Comparison of ENCODE assay signal across 8 cellular contexts in the genomic region with DNA sequence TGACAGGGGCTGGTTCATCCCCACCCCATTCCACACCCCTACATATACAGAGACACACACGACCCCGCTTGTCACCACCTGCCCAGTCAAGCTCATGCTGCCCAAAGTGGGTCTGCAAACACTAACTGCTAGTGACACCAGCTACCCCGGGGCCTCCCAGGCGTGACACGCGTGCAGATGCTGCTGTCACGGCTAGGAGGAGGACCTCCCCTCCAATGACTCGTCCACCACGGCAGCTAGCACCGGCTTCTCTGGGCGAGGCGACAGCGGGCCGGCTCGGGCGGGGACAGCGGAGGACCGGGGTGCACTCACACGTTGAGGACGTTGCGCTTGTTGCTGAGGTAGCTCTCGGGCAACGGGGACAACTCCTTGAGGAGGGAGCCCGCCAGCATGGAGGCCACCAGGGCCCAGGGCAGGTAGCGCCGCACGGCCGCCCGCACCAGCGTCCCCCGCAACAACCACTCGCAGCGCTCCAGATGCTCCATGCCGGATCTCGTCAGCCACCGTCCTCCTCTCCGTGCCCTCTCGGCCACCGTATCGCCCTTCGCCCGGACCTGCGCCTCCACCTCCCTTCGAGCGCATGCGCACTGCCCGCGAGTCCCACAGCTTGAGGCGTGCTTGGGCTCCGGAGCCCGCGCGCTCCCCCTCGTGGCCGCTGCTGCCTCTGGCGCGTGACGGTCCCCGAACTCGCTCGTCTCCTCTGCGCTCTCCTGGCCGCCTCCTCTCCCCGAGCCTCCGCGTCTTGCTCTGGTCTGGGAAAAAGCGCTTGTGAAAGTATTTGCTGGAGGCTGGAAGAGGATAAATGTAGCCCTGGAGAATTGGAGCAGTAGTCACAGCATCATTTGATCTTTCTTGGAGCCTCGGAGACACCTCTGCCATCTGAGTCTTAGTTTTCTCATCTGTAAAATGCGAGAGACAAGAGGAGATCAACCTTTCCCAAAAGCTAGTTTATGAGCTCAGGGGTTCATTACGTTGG. TPM values are rescaled to one million over a fixed set of nuclear protein-coding genes. Genes with fewer than 3 reads are reported as not detected.
DNase-seq lines count a peak whose midpoint lies in the region; ATAC-seq and TF ChIP-seq lines count a peak whose summit lies in the region.

TSS of gene FITM2 (minus strand) at position 539 of the 976 bp plus-strand sequence. CDS start at position 485, 54 bp downstream.

- TF ChIP-seq CTCF in AG09309 (IDR thresholded peaks at IDR 0.05; ENCODE audit: control insufficient read depth, insufficient read depth, low read depth, low read length, missing control alignments): peak; percentile 92
- peak; percentile 69 for TF ChIP-seq CTCF in WTC11 (IDR thresholded peaks at IDR 0.05)
- peak; percentile 88 to 99 (median 98) for TF ChIP-seq CTCF in spleen (IDR thresholded peaks at IDR 0.05 in 8 of 11, conservative IDR thresholded peaks at IDR 0.05 in 3 of 11)

- peaks cover 10% of the 10 kb centered on the region for H3K4me1 Mint-ChIP-seq in WTC11

- H3K4me3 Mint-ChIP-seq in WTC11: peak within 1 kb of the TSS; percentile 81

- H3K9me3 Mint-ChIP-seq in WTC11: no peaks in the 10 kb centered on the region

- peaks cover 32% of the 10 kb centered on the region for H3K27me3 Mint-ChIP-seq in WTC11 (ENCODE audit: low read depth)

- H3K36me3 Mint-ChIP-seq in WTC11: no peaks in the 10 kb centered on the region

- H3K9me3 ChIP-seq in spleen: no peaks in the 10 kb centered on the region

- peak; percentile 89 for ATAC-seq in GM18909 (IDR thresholded peaks at IDR 0.05; ENCODE audit: poor library complexity, unreplicated experiment)
- ATAC-seq in HG03159 (IDR thresholded peaks at IDR 0.05; ENCODE audit: unreplicated experiment): peak; percentile 90
- ATAC-seq in WTC11: peak; percentile 94

- POLR2A ChIA-PET in WTC11 (lab: Charles Lee): interaction anchor here (0.7 to 1.3 kb wide), 4 partner anchors 15 to 53 kb away, joined by 3 to 4 read pairs (median 4); no protein-coding TSS in a partner anchor

- DNase-seq in AG09309 (ENCODE audit: low read depth) (peak; percentile 83), NCI-H2227 (lab: John Stamatoyannopoulos, UW; ENCODE audit: unreplicated experiment) (peak; percentile 99), WTC11 (ENCODE audit: low spot score) (peak; percentile 98), caudate nucleus (lab: John Stamatoyannopoulos, UW) (peak in 60 of 61 donors; percentile 62 to 99 (median 95)), inferior parietal cortex (ENCODE audit: extremely low spot score) (peak; percentile 96), spleen (peak; percentile 100)

- peak within 1 kb of the TSS; percentile 99 for H3K4me3 ChIP-seq in AG09309 (ENCODE audit: control insufficient read depth, low read depth, low read length)
- peak within 1 kb of the TSS; percentile 80 to 93 (median 84) for H3K4me3 ChIP-seq in spleen

- H3K27me3 ChIP-seq in spleen (replicated peaks in 1 of 7): peaks cover 0 to 6% (median 0%) of the 10 kb centered on the region in 7 donors

- peaks cover 11 to 35% (median 24%) of the 10 kb centered on the region in 6 donors for H3K4me1 ChIP-seq in spleen

- H3K36me3 ChIP-seq in spleen: peaks cover 0 to 13% (median 6%) of the 10 kb centered on the region in 6 donors

- intact Hi-C loops in spleen (cut with DNase I; ENCODE audit: low total_unique reads): loop anchor here (5.0 kb wide), 1 partner anchor 94 kb away; no protein-coding TSS in a partner anchor

- H3K27ac ChIP-seq in caudate nucleus (ENCODE audit: low read depth, low read length): no peak within 1 kb of the TSS
- peak within 1 kb of the TSS in 7 of 8 donors; percentile 12 to 85 (median 70) for H3K27ac ChIP-seq in spleen

- no peak for TF ChIP-seq POLR2A in spleen (IDR thresholded peaks at IDR 0.05)

- no peak within 1 kb of the TSS for H3K27ac Mint-ChIP-seq in WTC11

- CTCF ChIA-PET in WTC11 (lab: Charles Lee): interaction anchor here (0.6 to 4.6 kb wide), 48 partner anchors 9 to 529 kb away, joined by 3 to 85 read pairs (median 4); partner anchors contain the start of genes GDAP1L1, HNF4A and OSER1

- 2 to 3% (median 2%) methylated on average over 47 to 70 of the region's 70 CpGs for WGBS in spleen, 5 donors

TF ChIP-seq in WTC11, 78 proteins besides CTCF, POLR2A, EP300 and RAD21 (continues in another document):
- TF ChIP-seq ZBTB43 (CRISPR knock-in tag; IDR thresholded peaks at IDR 0.05) (peak; percentile 56; the same call in 1 of the 2 replicates), CREB1 (CRISPR knock-in tag; IDR thresholded peaks at IDR 0.05) (no peak), ATF1 (CRISPR knock-in tag; IDR thresholded peaks at IDR 0.05) (no peak), CREM (CRISPR knock-in tag; IDR thresholded peaks at IDR 0.05) (0 out of 2 replicates have a peak, but pooled peaks have one; percentile 15), ZNF232 (CRISPR knock-in tag; IDR thresholded peaks at IDR 0.05) (peak; percentile 86), IRF1 (CRISPR knock-in tag; IDR thresholded peaks at IDR 0.05) (no peak), SP1 (CRISPR knock-in tag; conservative IDR thresholded peaks at IDR 0.05) (peak; percentile 86)
- TF ChIP-seq, protein P1, sequence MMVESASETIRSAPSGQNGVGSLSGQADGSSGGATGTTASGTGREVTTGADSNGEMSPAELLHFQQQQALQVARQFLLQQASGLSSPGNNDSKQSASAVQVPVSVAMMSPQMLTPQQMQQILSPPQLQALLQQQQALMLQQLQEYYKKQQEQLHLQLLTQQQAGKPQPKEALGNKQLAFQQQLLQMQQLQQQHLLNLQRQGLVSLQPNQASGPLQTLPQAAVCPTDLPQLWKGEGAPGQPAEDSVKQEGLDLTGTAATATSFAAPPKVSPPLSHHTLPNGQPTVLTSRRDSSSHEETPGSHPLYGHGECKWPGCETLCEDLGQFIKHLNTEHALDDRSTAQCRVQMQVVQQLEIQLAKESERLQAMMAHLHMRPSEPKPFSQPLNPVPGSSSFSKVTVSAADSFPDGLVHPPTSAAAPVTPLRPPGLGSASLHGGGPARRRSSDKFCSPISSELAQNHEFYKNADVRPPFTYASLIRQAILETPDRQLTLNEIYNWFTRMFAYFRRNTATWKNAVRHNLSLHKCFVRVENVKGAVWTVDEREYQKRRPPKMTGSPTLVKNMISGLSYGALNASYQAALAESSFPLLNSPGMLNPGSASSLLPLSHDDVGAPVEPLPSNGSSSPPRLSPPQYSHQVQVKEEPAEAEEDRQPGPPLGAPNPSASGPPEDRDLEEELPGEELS (CRISPR knock-in tag; IDR thresholded peaks at IDR 0.05): 0 out of 2 replicates have a peak, but pooled peaks have one; percentile 65
- TF ChIP-seq, protein P2, sequence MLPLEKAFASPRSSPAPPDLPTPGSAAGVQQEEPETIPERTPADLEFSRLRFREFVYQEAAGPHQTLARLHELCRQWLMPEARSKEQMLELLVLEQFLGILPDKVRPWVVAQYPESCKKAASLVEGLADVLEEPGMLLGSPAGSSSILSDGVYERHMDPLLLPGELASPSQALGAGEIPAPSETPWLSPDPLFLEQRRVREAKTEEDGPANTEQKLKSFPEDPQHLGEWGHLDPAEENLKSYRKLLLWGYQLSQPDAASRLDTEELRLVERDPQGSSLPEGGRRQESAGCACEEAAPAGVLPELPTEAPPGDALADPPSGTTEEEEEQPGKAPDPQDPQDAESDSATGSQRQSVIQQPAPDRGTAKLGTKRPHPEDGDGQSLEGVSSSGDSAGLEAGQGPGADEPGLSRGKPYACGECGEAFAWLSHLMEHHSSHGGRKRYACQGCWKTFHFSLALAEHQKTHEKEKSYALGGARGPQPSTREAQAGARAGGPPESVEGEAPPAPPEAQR (CRISPR knock-in tag; IDR thresholded peaks at IDR 0.05): no peak
- TF ChIP-seq, protein P3, sequence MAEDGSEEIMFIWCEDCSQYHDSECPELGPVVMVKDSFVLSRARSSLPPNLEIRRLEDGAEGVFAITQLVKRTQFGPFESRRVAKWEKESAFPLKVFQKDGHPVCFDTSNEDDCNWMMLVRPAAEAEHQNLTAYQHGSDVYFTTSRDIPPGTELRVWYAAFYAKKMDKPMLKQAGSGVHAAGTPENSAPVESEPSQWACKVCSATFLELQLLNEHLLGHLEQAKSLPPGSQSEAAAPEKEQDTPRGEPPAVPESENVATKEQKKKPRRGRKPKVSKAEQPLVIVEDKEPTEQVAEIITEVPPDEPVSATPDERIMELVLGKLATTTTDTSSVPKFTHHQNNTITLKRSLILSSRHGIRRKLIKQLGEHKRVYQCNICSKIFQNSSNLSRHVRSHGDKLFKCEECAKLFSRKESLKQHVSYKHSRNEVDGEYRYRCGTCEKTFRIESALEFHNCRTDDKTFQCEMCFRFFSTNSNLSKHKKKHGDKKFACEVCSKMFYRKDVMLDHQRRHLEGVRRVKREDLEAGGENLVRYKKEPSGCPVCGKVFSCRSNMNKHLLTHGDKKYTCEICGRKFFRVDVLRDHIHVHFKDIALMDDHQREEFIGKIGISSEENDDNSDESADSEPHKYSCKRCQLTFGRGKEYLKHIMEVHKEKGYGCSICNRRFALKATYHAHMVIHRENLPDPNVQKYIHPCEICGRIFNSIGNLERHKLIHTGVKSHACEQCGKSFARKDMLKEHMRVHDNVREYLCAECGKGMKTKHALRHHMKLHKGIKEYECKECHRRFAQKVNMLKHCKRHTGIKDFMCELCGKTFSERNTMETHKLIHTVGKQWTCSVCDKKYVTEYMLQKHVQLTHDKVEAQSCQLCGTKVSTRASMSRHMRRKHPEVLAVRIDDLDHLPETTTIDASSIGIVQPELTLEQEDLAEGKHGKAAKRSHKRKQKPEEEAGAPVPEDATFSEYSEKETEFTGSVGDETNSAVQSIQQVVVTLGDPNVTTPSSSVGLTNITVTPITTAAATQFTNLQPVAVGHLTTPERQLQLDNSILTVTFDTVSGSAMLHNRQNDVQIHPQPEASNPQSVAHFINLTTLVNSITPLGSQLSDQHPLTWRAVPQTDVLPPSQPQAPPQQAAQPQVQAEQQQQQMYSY (CRISPR knock-in tag; IDR thresholded peaks at IDR 0.05): peak; percentile 92

RNA-seq across cellular contexts. Expression of gene FITM2, which starts in this region (rescaled TPM):
- total RNA-seq in WTC11 (2021): 2.0 to 2.5 TPM (median 2.4 TPM) in 3 replicates
- 1 to 10 TPM; 3.4 to 5.7 (median 5.1) TPM for total RNA-seq in spleen
- polyA plus RNA-seq in spleen: 1 to 10 TPM; 1.0 to 1.6 (median 1.1) TPM
